ENCODE assay signal across 1 cellular context in genomic region chr2:44168684-44169154, GRCh38.
TF ChIP-seq lines count a peak whose summit lies in the region.

Gene PPM1B, plus strand, starts transcription at chr2:44168875. Its CDS starts 32,325 bp downstream, at chr2:44201200.

TF ChIP-seq in HepG2, 621 proteins besides CTCF, POLR2A, EP300 and RAD21 (continued from another document and continues in another):
- TF ChIP-seq, protein P1, sequence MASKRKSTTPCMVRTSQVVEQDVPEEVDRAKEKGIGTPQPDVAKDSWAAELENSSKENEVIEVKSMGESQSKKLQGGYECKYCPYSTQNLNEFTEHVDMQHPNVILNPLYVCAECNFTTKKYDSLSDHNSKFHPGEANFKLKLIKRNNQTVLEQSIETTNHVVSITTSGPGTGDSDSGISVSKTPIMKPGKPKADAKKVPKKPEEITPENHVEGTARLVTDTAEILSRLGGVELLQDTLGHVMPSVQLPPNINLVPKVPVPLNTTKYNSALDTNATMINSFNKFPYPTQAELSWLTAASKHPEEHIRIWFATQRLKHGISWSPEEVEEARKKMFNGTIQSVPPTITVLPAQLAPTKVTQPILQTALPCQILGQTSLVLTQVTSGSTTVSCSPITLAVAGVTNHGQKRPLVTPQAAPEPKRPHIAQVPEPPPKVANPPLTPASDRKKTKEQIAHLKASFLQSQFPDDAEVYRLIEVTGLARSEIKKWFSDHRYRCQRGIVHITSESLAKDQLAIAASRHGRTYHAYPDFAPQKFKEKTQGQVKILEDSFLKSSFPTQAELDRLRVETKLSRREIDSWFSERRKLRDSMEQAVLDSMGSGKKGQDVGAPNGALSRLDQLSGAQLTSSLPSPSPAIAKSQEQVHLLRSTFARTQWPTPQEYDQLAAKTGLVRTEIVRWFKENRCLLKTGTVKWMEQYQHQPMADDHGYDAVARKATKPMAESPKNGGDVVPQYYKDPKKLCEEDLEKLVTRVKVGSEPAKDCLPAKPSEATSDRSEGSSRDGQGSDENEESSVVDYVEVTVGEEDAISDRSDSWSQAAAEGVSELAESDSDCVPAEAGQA (IDR thresholded peaks at IDR 0.05; ENCODE audit: low read depth), result no peak
- TF ChIP-seq, protein P1 (CRISPR knock-in tag; IDR thresholded peaks at IDR 0.05; ENCODE audit: borderline replicate concordance), result no peak
- TF ChIP-seq WIZ (CRISPR knock-in tag; IDR thresholded peaks at IDR 0.05), result 0 out of 2 replicates have a peak, but pooled peaks have one; percentile 60
- TF ChIP-seq ZNF703 (CRISPR knock-in tag; IDR thresholded peaks at IDR 0.05; ENCODE audit: borderline replicate concordance), result no peak
- no peak for TF ChIP-seq ZBTB10 (CRISPR knock-in tag; IDR thresholded peaks at IDR 0.05; ENCODE audit: borderline replicate concordance)
- no peak for TF ChIP-seq TFAP4 (IDR thresholded peaks at IDR 0.05; ENCODE audit: borderline replicate concordance, low read depth)
- TF ChIP-seq SPEN (CRISPR knock-in tag; IDR thresholded peaks at IDR 0.05; ENCODE audit: low read depth), result peak; percentile 51; the same call in 1 of the 2 replicates
- TF ChIP-seq SMYD3 (CRISPR knock-in tag; IDR thresholded peaks at IDR 0.05), result no peak
- no peak for TF ChIP-seq ZKSCAN5 (CRISPR knock-in tag; IDR thresholded peaks at IDR 0.05)
- TF ChIP-seq TBX2 (CRISPR knock-in tag; IDR thresholded peaks at IDR 0.05; ENCODE audit: borderline replicate concordance), result peak; percentile 73
- TF ChIP-seq PRPF4 (IDR thresholded peaks at IDR 0.05; ENCODE audit: low read depth, low read length, poor library complexity, severe bottlenecking), result no peak
- TF ChIP-seq, protein P2, sequence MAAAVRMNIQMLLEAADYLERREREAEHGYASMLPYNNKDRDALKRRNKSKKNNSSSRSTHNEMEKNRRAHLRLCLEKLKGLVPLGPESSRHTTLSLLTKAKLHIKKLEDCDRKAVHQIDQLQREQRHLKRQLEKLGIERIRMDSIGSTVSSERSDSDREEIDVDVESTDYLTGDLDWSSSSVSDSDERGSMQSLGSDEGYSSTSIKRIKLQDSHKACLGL (CRISPR knock-in tag; IDR thresholded peaks at IDR 0.05), result peak; percentile 70
- no peak for TF ChIP-seq TCF7L2 (IDR thresholded peaks at IDR 0.05; ENCODE audit: low read depth, low read length)
- TF ChIP-seq, protein P3, sequence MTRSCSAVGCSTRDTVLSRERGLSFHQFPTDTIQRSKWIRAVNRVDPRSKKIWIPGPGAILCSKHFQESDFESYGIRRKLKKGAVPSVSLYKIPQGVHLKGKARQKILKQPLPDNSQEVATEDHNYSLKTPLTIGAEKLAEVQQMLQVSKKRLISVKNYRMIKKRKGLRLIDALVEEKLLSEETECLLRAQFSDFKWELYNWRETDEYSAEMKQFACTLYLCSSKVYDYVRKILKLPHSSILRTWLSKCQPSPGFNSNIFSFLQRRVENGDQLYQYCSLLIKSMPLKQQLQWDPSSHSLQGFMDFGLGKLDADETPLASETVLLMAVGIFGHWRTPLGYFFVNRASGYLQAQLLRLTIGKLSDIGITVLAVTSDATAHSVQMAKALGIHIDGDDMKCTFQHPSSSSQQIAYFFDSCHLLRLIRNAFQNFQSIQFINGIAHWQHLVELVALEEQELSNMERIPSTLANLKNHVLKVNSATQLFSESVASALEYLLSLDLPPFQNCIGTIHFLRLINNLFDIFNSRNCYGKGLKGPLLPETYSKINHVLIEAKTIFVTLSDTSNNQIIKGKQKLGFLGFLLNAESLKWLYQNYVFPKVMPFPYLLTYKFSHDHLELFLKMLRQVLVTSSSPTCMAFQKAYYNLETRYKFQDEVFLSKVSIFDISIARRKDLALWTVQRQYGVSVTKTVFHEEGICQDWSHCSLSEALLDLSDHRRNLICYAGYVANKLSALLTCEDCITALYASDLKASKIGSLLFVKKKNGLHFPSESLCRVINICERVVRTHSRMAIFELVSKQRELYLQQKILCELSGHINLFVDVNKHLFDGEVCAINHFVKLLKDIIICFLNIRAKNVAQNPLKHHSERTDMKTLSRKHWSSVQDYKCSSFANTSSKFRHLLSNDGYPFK (CRISPR knock-in tag; IDR thresholded peaks at IDR 0.05; ENCODE audit: borderline replicate concordance), result no peak
- TF ChIP-seq, protein P4, sequence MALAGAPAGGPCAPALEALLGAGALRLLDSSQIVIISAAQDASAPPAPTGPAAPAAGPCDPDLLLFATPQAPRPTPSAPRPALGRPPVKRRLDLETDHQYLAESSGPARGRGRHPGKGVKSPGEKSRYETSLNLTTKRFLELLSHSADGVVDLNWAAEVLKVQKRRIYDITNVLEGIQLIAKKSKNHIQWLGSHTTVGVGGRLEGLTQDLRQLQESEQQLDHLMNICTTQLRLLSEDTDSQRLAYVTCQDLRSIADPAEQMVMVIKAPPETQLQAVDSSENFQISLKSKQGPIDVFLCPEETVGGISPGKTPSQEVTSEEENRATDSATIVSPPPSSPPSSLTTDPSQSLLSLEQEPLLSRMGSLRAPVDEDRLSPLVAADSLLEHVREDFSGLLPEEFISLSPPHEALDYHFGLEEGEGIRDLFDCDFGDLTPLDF (CRISPR knock-in tag; IDR thresholded peaks at IDR 0.05), result no peak
- TF ChIP-seq HHEX (CRISPR knock-in tag; IDR thresholded peaks at IDR 0.05), result no peak
- no peak for TF ChIP-seq ZNF17 (CRISPR knock-in tag; IDR thresholded peaks at IDR 0.05)
- TF ChIP-seq ZNF30 (CRISPR knock-in tag; IDR thresholded peaks at IDR 0.05), result no peak
- no peak for TF ChIP-seq ZNF468 (CRISPR knock-in tag; IDR thresholded peaks at IDR 0.05)
- TF ChIP-seq PAXIP1 (CRISPR knock-in tag; conservative IDR thresholded peaks at IDR 0.05), result no peak
- TF ChIP-seq LCORL (IDR thresholded peaks at IDR 0.05), result no peak
- TF ChIP-seq LCORL (CRISPR knock-in tag; IDR thresholded peaks at IDR 0.05), result no peak
- TF ChIP-seq ATF7 (IDR thresholded peaks at IDR 0.05), result no peak
- no peak for TF ChIP-seq ATF7 (CRISPR knock-in tag; IDR thresholded peaks at IDR 0.05)
- TF ChIP-seq ZNF777 (CRISPR knock-in tag; IDR thresholded peaks at IDR 0.05), result no peak
- TF ChIP-seq FOXJ3 (CRISPR knock-in tag; IDR thresholded peaks at IDR 0.05; ENCODE audit: borderline replicate concordance), result no peak
- TF ChIP-seq, protein P5, sequence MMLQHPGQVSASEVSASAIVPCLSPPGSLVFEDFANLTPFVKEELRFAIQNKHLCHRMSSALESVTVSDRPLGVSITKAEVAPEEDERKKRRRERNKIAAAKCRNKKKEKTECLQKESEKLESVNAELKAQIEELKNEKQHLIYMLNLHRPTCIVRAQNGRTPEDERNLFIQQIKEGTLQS (CRISPR knock-in tag; IDR thresholded peaks at IDR 0.05), result no peak
- TF ChIP-seq, protein P6, sequence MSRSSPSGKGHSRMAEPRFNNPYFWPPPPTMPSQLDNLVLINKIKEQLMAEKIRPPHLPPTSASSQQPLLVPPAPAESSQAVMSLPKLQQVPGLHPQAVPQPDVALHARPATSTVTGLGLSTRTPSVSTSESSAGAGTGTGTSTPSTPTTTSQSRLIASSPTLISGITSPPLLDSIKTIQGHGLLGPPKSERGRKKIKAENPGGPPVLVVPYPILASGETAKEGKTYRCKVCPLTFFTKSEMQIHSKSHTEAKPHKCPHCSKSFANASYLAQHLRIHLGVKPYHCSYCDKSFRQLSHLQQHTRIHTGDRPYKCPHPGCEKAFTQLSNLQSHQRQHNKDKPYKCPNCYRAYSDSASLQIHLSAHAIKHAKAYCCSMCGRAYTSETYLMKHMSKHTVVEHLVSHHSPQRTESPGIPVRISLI (CRISPR knock-in tag; IDR thresholded peaks at IDR 0.05; ENCODE audit: borderline replicate concordance), result no peak
- TF ChIP-seq, protein P7, sequence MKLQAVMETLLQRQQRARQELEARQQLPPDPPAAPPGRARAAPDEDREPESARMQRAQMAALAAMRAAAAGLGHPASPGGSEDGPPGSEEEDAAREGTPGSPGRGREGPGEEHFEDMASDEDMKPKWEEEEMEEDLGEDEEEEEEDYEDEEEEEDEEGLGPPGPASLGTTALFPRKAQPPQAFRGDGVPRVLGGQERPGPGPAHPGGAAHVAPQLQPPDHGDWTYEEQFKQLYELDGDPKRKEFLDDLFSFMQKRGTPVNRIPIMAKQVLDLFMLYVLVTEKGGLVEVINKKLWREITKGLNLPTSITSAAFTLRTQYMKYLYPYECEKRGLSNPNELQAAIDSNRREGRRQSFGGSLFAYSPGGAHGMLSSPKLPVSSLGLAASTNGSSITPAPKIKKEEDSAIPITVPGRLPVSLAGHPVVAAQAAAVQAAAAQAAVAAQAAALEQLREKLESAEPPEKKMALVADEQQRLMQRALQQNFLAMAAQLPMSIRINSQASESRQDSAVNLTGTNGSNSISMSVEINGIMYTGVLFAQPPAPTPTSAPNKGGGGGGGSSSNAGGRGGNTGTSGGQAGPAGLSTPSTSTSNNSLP (IDR thresholded peaks at IDR 0.05; ENCODE audit: low read depth, low read length), result no peak
- TF ChIP-seq NCOA2 (CRISPR knock-in tag; IDR thresholded peaks at IDR 0.05), result no peak
- TF ChIP-seq REXO4 (CRISPR knock-in tag; IDR thresholded peaks at IDR 0.05; ENCODE audit: borderline replicate concordance), result no peak
- TF ChIP-seq RFX3 (CRISPR knock-in tag; IDR thresholded peaks at IDR 0.05), result no peak
- no peak for TF ChIP-seq ZNF766 (CRISPR knock-in tag; IDR thresholded peaks at IDR 0.05; ENCODE audit: borderline replicate concordance)
